Comparison of ENCODE assay signal across 17 cellular contexts in genomic region chr1:52306227-52307006, GRCh38. TPM values are rescaled to one million over a fixed set of nuclear protein-coding genes. Genes with fewer than 3 reads are reported as not detected.
DNase-seq lines count a peak whose midpoint lies in the region; ATAC-seq and TF ChIP-seq lines count a peak whose summit lies in the region.
"Had no signal": no experiment of that assay in that cellular context is flagged by ENCODE, and none has a peak within 500 bp of the region (broad histone marks: within the 10 kb centered on the region; RNA-seq: fewer than 3 reads in every experiment).

No MANE protein-coding gene starts in this region.

- H3K9me2 ChIP-seq in hepatocyte (replicated peaks; ENCODE audit: insufficient read depth), result no peaks in the 10 kb centered on the region

- H3K79me2 ChIP-seq in hepatocyte, result no peaks in the 10 kb centered on the region

- TF ChIP-seq CTCF in hepatocyte (IDR thresholded peaks at IDR 0.05; ENCODE audit: poor library complexity), result no peak

- 94% methylated on average over 11 of the region's 11 CpGs for WGBS in hepatocyte (ENCODE audit: low lambda C conversion rate, missing lambda C conversion rate)

- ATAC-seq in HG03565 (IDR thresholded peaks at IDR 0.05; ENCODE audit: unreplicated experiment), result no peak
- no peak for ATAC-seq in stimulated activated naive CD8-positive, alpha-beta T cell treated with anti-CD3 and anti-CD28 coated beads, Interleukin-15, Interleukin-2, amounts not matched to agents 100 U/mL and 50 U/mL, for 24 hours
- ATAC-seq: activated naive CD4-positive, alpha-beta T cell treated with anti-CD3 and anti-CD28 coated beads, Interleukin-2, amount 50 U/mL, for 72 hours had no signal

- H3K27ac ChIP-seq in BLaER1 treated with 17β-estradiol and CSF1 and Interleukin-3, amounts not matched to agents 10 nM and 100 nM, result 0 out of 22 replicates have a peak overlapping the region, but pooled peaks of 1 of the 11 experiments have one; percentile 9
- H3K27ac ChIP-seq in hepatocyte, result no peak overlapping the region
- H3K27ac ChIP-seq: breast epithelium, vagina had no signal

- no peak overlapping the region for H3K9ac ChIP-seq in BLaER1 treated with 17β-estradiol and CSF1 and Interleukin-3, amounts not matched to agents 10 nM and 100 nM

- H3K36me3 ChIP-seq in BLaER1 treated with 17β-estradiol and CSF1 and Interleukin-3, amounts not matched to agents 10 nM and 100 nM, result peaks cover 19 to 86% (median 44%) of the 10 kb centered on the region in 11 experiments
- no peaks in the 10 kb centered on the region for H3K36me3 ChIP-seq in hepatocyte (replicated peaks; ENCODE audit: insufficient read depth, low read depth)
- H3K36me3 ChIP-seq: breast epithelium had no signal

- no peak overlapping the region for H2AFZ ChIP-seq in hepatocyte

- H3K27me3 ChIP-seq in BLaER1 treated with 17β-estradiol and CSF1 and Interleukin-3, amounts not matched to agents 10 nM and 100 nM, result no peaks in the 10 kb centered on the region
- H3K27me3 ChIP-seq in hepatocyte, result no peaks in the 10 kb centered on the region
- H3K27me3 ChIP-seq: breast epithelium, vagina had no signal

- H3K4me3 ChIP-seq in BLaER1 treated with 17β-estradiol and CSF1 and Interleukin-3, amounts not matched to agents 10 nM and 100 nM, result no peak overlapping the region
- no peak overlapping the region for H3K4me3 ChIP-seq in hepatocyte
- H3K4me3 ChIP-seq: breast epithelium, vagina had no signal

- no peaks in the 10 kb centered on the region for H3K9me3 ChIP-seq in BLaER1 treated with 17β-estradiol and CSF1 and Interleukin-3, amounts not matched to agents 10 nM and 100 nM (replicated peaks in 1 of 11)
- H3K9me3 ChIP-seq in hepatocyte (ENCODE audit: low read depth), result no peaks in the 10 kb centered on the region
- H3K9me3 ChIP-seq: breast epithelium, vagina had no signal

- H4K20me1 ChIP-seq in BLaER1 treated with 17β-estradiol and CSF1 and Interleukin-3, amounts not matched to agents 10 nM and 100 nM, result peaks cover 0 to 6% (median 0%) of the 10 kb centered on the region in 11 experiments; a peak in 3 of 22 replicates
- no peaks in the 10 kb centered on the region for H4K20me1 ChIP-seq in hepatocyte (ENCODE audit: insufficient read depth, poor library complexity, severe bottlenecking)

- peak; percentile 56 for DNase-seq in NCI-H146 (lab: John Stamatoyannopoulos, UW)
- peak; percentile 97 for DNase-seq in RPMI8226
- DNase-seq in hepatocyte (ENCODE audit: low spot score), result peak; percentile 8
- DNase-seq in D341Med (ENCODE audit: low spot score), result no peak
- DNase-seq in stimulated activated naive CD4-positive, alpha-beta T cell treated with Interleukin-2 at 50 U/mL for 16 hours (lab: John Stamatoyannopoulos, UW), result no peak
- DNase-seq in stimulated activated naive CD8-positive, alpha-beta T cell treated with anti-CD3 and anti-CD28 coated beads, Interleukin-15, Interleukin-2, amounts not matched to agents 100 U/mL and 50 U/mL, for 24 hours, result no peak
- DNase-seq: activated T-cell treated with anti-CD3 and anti-CD28 coated beads, Interleukin-2, amount 50 U/mL, for 1 hour; Calu3; effector CD4-positive, alpha-beta T cell; H9; NCI-H524; small intestine had no signal

- H3K4me1 ChIP-seq in BLaER1 treated with 17β-estradiol and CSF1 and Interleukin-3, amounts not matched to agents 10 nM and 100 nM, result peaks cover 0 to 15% (median 14%) of the 10 kb centered on the region in 10 experiments; a peak in 13 of 20 replicates
- H3K4me1 ChIP-seq in hepatocyte (ENCODE audit: insufficient read depth), result no peaks in the 10 kb centered on the region
- H3K4me1 ChIP-seq: breast epithelium, vagina had no signal

- H3K4me2 ChIP-seq in BLaER1 treated with 17β-estradiol and CSF1 and Interleukin-3, amounts not matched to agents 10 nM and 100 nM, result peak overlapping the region in 7 of 11 experiments; percentile 12 to 46 (median 32); a peak in 9 of 22 replicates
- no peak overlapping the region for H3K4me2 ChIP-seq in hepatocyte

RNA-seq across cellular contexts. Expression of gene CC2D1B, which starts 59.6 kb away (rescaled TPM):
- 22.7 and 28.4 TPM in 2 replicates for total RNA-seq in hepatocyte
- 21.5 and 25.5 TPM in 2 replicates for polyA plus RNA-seq in hepatocyte

Comparison
In these comparisons a context has a peak if more than half of its experiments do, and no peak if none do; other contexts are left out.
1. DNase-seq: peak in NCI-H146 (single experiment), RPMI8226 (single experiment) and hepatocyte (single experiment); none in D341Med (single experiment), stimulated activated naive CD4-positive, alpha-beta T cell treated with Interleukin-2 at 50 U/mL for 16 hours (single experiment) and stimulated activated naive CD8-positive, alpha-beta T cell treated with anti-CD3 and anti-CD28 coated beads, Interleukin-15, Interleukin-2, amounts not matched to agents 100 U/mL and 50 U/mL, for 24 hours (single experiment).